In genomic region chr5:134556994-134557393, GRCh38 we compare ENCODE assay signal across 1 cellular context.
TF ChIP-seq lines count a peak whose summit lies in the region.

No MANE protein-coding gene starts in this region.

TF ChIP-seq in HEK293, 187 proteins besides CTCF, POLR2A, EP300 and RAD21 (continued from another document):
- TF ChIP-seq ZNF513 (tag by site-specific recombination; IDR thresholded peaks at IDR 0.05) (peak; percentile 61), ZNF76 (tag by site-specific recombination; IDR thresholded peaks at IDR 0.05; ENCODE audit: borderline replicate concordance, low read depth) (no peak), ZNF362 (tag by site-specific recombination; IDR thresholded peaks at IDR 0.05) (0 out of 2 replicates have a peak, but pooled peaks have one; percentile 14), ZNF768 (tag by site-specific recombination; IDR thresholded peaks at IDR 0.05) (no peak), ZNF555 (tag by site-specific recombination; conservative IDR thresholded peaks at IDR 0.05) (no peak), ZNF544 (tag by site-specific recombination; IDR thresholded peaks at IDR 0.05) (no peak)
